Comparison of ENCODE assay signal across 25 cellular contexts in genomic region chr1:166588741-166589140, GRCh38.
"Had no signal": no experiment of that assay in that cellular context is flagged by ENCODE, and none has a peak within 500 bp of the region (broad histone marks: within the 10 kb centered on the region; RNA-seq: fewer than 3 reads in every experiment).

No MANE protein-coding gene starts in this region.

- H3K9me3 ChIP-seq: heart left ventricle, pancreas, psoas muscle, right atrium auricular region, spleen, transverse colon had no signal

- FAIRE-seq: astrocyte, endothelial cell of umbilical vein, pancreas had no signal

- H3K4me1 ChIP-seq: pancreas, psoas muscle, right atrium auricular region, spleen, transverse colon had no signal

- H3K27ac ChIP-seq: heart left ventricle, pancreas, psoas muscle, right atrium auricular region, spleen, transverse colon had no signal

- H3K36me3 ChIP-seq: heart left ventricle, pancreas, right atrium auricular region, spleen, transverse colon had no signal

- H3K4me3 Mint-ChIP-seq: activated CD4-positive, alpha-beta T cell treated with anti-CD3 and anti-CD28 coated beads for 36 hours; memory B cell; naive thymus-derived CD8-positive, alpha-beta T cell; neural crest cell; T-helper 2 cell treated with Interferon-gamma antibody and Interleukin-4, amounts not matched to agents 5 μg/mL and 100 μg/mL, for 36 hours had no signal

- H3K4me3 ChIP-seq: heart left ventricle, pancreas, psoas muscle, right atrium auricular region, spleen, transverse colon had no signal

- ATAC-seq: activated CD4-positive, alpha-beta T cell treated with anti-CD3 and anti-CD28 coated beads for 36 hours; heart left ventricle; naive thymus-derived CD8-positive, alpha-beta T cell; pancreas; psoas muscle had no signal

- DNase-seq: activated CD4-positive, alpha-beta T cell treated with anti-CD3 and anti-CD28 coated beads for 36 hours; activated CD4-positive, CD25-positive, alpha-beta regulatory T cell; activated CD8-positive, alpha-beta memory T cell treated with anti-CD3 and anti-CD28 coated beads for 24 hours; activated gamma-delta T cell treated with Interleukin-2 at 50 U/mL for 16 hours; activated naive CD4-positive, alpha-beta T cell treated with anti-CD3 and anti-CD28 coated beads, Interleukin-2, amount 50 U/mL, for 16 hours; amniotic stem cell; caudate nucleus; cortex of kidney; heart left ventricle; midbrain; naive thymus-derived CD8-positive, alpha-beta T cell; nucleus accumbens; pancreas; psoas muscle; spleen; stimulated activated CD4-positive, alpha-beta T cell treated with anti-CD3 and anti-CD28 coated beads, Interleukin-2, amount 100 ng/mL, for 48 hours; stimulated activated naive CD4-positive, alpha-beta T cell treated with Interleukin-2 at 50 U/mL for 16 hours; T-helper 1 cell; transverse colon had no signal

- H3K36me3 Mint-ChIP-seq: memory B cell; naive thymus-derived CD8-positive, alpha-beta T cell had no signal

- H3K4me1 Mint-ChIP-seq: activated CD4-positive, alpha-beta T cell treated with anti-CD3 and anti-CD28 coated beads for 36 hours; memory B cell; naive thymus-derived CD8-positive, alpha-beta T cell; neural crest cell had no signal

- H3K27me3 ChIP-seq: heart left ventricle, pancreas, right atrium auricular region, transverse colon had no signal

- H3K9me3 Mint-ChIP-seq: memory B cell; naive thymus-derived CD8-positive, alpha-beta T cell; neural crest cell; T-helper 2 cell treated with Interferon-gamma antibody and Interleukin-4, amounts not matched to agents 5 μg/mL and 100 μg/mL, for 36 hours had no signal

- H3K27ac Mint-ChIP-seq: activated CD4-positive, alpha-beta T cell treated with anti-CD3 and anti-CD28 coated beads for 36 hours; memory B cell; naive thymus-derived CD8-positive, alpha-beta T cell; T-helper 2 cell treated with Interferon-gamma antibody and Interleukin-4, amounts not matched to agents 5 μg/mL and 100 μg/mL, for 36 hours had no signal
